ENCODE assay signal across 19 cellular contexts in genomic region chr6:4345543-4345942, GRCh38.
A peak's percentile ranks its signal among the peaks of the same experiment; 100 is the strongest.
DNase-seq lines count a peak whose midpoint lies in the region; ATAC-seq, FAIRE-seq and TF ChIP-seq lines count a peak whose summit lies in the region.
"Had no signal": no experiment of that assay in that cellular context is flagged by ENCODE, and none has a peak within 500 bp of the region (broad histone marks: within the 10 kb centered on the region; RNA-seq: fewer than 3 reads in every experiment).

No MANE protein-coding gene starts in this region.

- POLR2A ChIA-PET in H1 (lab: Charles Lee; ENCODE audit: partially characterized antibody): no interaction called here

- peaks cover 8% of the 10 kb centered on the region for H3K27me3 Mint-ChIP-seq in type B pancreatic cell

- CTCF ChIA-PET in H1 (lab: Charles Lee; ENCODE audit: partially characterized antibody): interaction anchor here (0.6 kb wide), 1 partner anchor 301 kb away, joined by 4 read pairs; no protein-coding TSS in a partner anchor

- 98% methylated on average over 3 of the region's 3 CpGs; no CpG with 5 or more reads in 1 of the 2 experiments for WGBS in H1 (ENCODE audit: extremely low coverage in 1 of 2, insufficient coverage in 1 of 2, insufficient read length in 1 of 2, insufficient replicate concordance in 2 of 2, low coverage in 1 of 2, low lambda C conversion rate in 2 of 2, missing lambda C conversion rate in 1 of 2), 2 experiments

- H2AFZ ChIP-seq in H1 (ENCODE audit: low read length): peak overlapping the region; percentile 24

- TF ChIP-seq POLR2A in H1 (IDR thresholded peaks at IDR 0.05; ENCODE audit: control extremely low read depth in 1 of 2, low read depth in 2 of 2, low read length in 2 of 2): no peak

- H3K4me1 Mint-ChIP-seq in type B pancreatic cell (ENCODE audit: unreplicated experiment): peaks cover 26% of the 10 kb centered on the region

- H3K4ac ChIP-seq in H1 (replicated peaks; ENCODE audit: insufficient read length, low read depth, low read length): no peak overlapping the region

- no peak overlapping the region for H3K4me3 ChIP-seq in right atrium auricular region
- no peak overlapping the region for H3K4me3 ChIP-seq in H1 (ENCODE audit: extremely low read depth in 1 of 4, insufficient read depth in 2 of 4, low read depth in 3 of 4, low read length in 4 of 4)
- H3K4me3 ChIP-seq: Peyer's patch had no signal

- no peak for FAIRE-seq in H1 (lab: Jason Lieb, UNC)
- FAIRE-seq: H54 had no signal

- H3K27ac Mint-ChIP-seq in type B pancreatic cell: no peak overlapping the region
- H3K27ac Mint-ChIP-seq: IgD-negative memory B cell had no signal

- no peak for TF ChIP-seq EP300 in H1 (IDR thresholded peaks at IDR 0.05; ENCODE audit: borderline replicate concordance in 1 of 2, low read depth in 2 of 2, low read length in 2 of 2)

- H4K91ac ChIP-seq in H1 (replicated peaks; ENCODE audit: insufficient read length, low read length): no peak overlapping the region

- TF ChIP-seq CTCF in right atrium auricular region (IDR thresholded peaks at IDR 0.05): no peak
- TF ChIP-seq CTCF in H1 (IDR thresholded peaks at IDR 0.05; ENCODE audit: control extremely low read depth in 1 of 3, insufficient read depth in 1 of 3, low read depth in 1 of 3, low read length in 3 of 3): no peak
- TF ChIP-seq CTCF in type B pancreatic cell (conservative IDR thresholded peaks at IDR 0.05): no peak

- H3K4me3 Mint-ChIP-seq in type B pancreatic cell: no peak overlapping the region
- H3K4me3 Mint-ChIP-seq: CD14-positive monocyte, IgD-negative memory B cell had no signal

- H3K9ac ChIP-seq in H1 (replicated peaks in 1 of 4; ENCODE audit: extremely low read depth in 1 of 4, low read depth in 3 of 4, low read length in 3 of 4): no peak overlapping the region

- H3K18ac ChIP-seq in H1 (ENCODE audit: extremely low read depth, low read length): no peak overlapping the region

- H2BK12ac ChIP-seq in H1 (ENCODE audit: low read depth, low read length): no peak overlapping the region

- TF ChIP-seq RAD21 in H1 (IDR thresholded peaks at IDR 0.05 in 1 of 2, conservative IDR thresholded peaks at IDR 0.05 in 1 of 2; ENCODE audit: low read depth in 2 of 2, low read length in 2 of 2): no peak

- H3K4me1 ChIP-seq in right atrium auricular region (peaks cover 0 to 6% of the 10 kb centered on the region in 2 donors), H1 (replicated peaks in 1 of 4; ENCODE audit: control insufficient read depth in 3 of 4, insufficient read depth in 4 of 4, low read length in 3 of 4) (no peaks in the 10 kb centered on the region)

- no peak overlapping the region for H2BK5ac ChIP-seq in H1 (ENCODE audit: low read depth, low read length)

- intact Hi-C loops in Right ventricle myocardium superior (cut with DNase I): no loop called here

- H3K27ac ChIP-seq in right atrium auricular region: no peak overlapping the region
- no peak overlapping the region for H3K27ac ChIP-seq in H1 (ENCODE audit: low read depth, low read length)
- H3K27ac ChIP-seq: Peyer's patch had no signal

- no peaks in the 10 kb centered on the region for H4K20me1 ChIP-seq in H1 (replicated peaks in 1 of 2; ENCODE audit: control insufficient read depth in 1 of 2, insufficient read depth in 2 of 2, low read length in 2 of 2)

- H2BK120ac ChIP-seq in H1 (replicated peaks; ENCODE audit: low read depth, low read length): no peak overlapping the region

- H2BK15ac ChIP-seq in H1 (ENCODE audit: low read length): no peak overlapping the region

- H2AK5ac ChIP-seq in H1 (ENCODE audit: low read depth, low read length): no peak overlapping the region

- ATAC-seq in Right ventricle myocardium superior (ENCODE audit: poor library complexity): peak; percentile 70
- ATAC-seq in GM21515 (IDR thresholded peaks at IDR 0.05; ENCODE audit: unreplicated experiment): no peak
- ATAC-seq: SK-N-SH treated with all-trans-retinoic acid at 6 μM for 48 hours had no signal

- H3K36me3 ChIP-seq in right atrium auricular region (no peaks in the 10 kb centered on the region), H1 (ENCODE audit: control insufficient read depth in 2 of 4, insufficient read depth in 4 of 4, low read length in 3 of 4) (no peaks in the 10 kb centered on the region)
- H3K36me3 ChIP-seq: Peyer's patch had no signal

- no peaks in the 10 kb centered on the region for H3K27me3 ChIP-seq in right atrium auricular region
- H3K27me3 ChIP-seq in H1 (replicated peaks in 1 of 4; ENCODE audit: control insufficient read depth in 3 of 4, extremely low read depth in 1 of 4, insufficient read depth in 3 of 4, low read length in 3 of 4): peaks cover 0 to 2% (median 0%) of the 10 kb centered on the region in 4 experiments; a peak in 1 of 7 replicates
- H3K27me3 ChIP-seq: Peyer's patch had no signal

- H3K9me3 ChIP-seq in right atrium auricular region: no peaks in the 10 kb centered on the region
- H3K9me3 ChIP-seq in H1 (ENCODE audit: insufficient read depth in 2 of 2, low read depth in 1 of 2, low read length in 1 of 2): no peaks in the 10 kb centered on the region
- H3K9me3 ChIP-seq: Peyer's patch had no signal

- no peak overlapping the region for H4K8ac ChIP-seq in H1 (ENCODE audit: extremely low read depth, insufficient read depth, low read length)

- H2BK20ac ChIP-seq in H1 (ENCODE audit: low read length): peak overlapping the region; percentile 3; the same call in 1 of the 2 replicates

- H3K4me2 ChIP-seq in H1 (ENCODE audit: insufficient read depth in 1 of 2, low read depth in 2 of 2, low read length in 2 of 2): no peak overlapping the region

- H3K9me3 Mint-ChIP-seq in type B pancreatic cell: no peaks in the 10 kb centered on the region
- H3K9me3 Mint-ChIP-seq: IgD-negative memory B cell had no signal

- no peak overlapping the region for H3K23ac ChIP-seq in H1 (ENCODE audit: insufficient read length)

- DNase-seq in Right ventricle myocardium superior (peak; percentile 57), right atrium auricular region (ENCODE audit: low spot score) (no peak), NCI-H2029 (lab: John Stamatoyannopoulos, UW) (peak; percentile 66), H1 (ENCODE audit: low read depth in 1 of 2, low spot score in 2 of 2) (no peak), type B pancreatic cell (ENCODE audit: extremely low spot score, unreplicated experiment) (peak; percentile 27), H4 (ENCODE audit: low spot score) (no peak)
- DNase-seq: ACHN, AML-193, NCI-H1436, NCI-H446, NCI-H774, Peyer's patch, SHP77 treated with DMSO at 0.1 percent for 48 hours, T-helper 1 cell had no signal

- no peak overlapping the region for H3K14ac ChIP-seq in H1 (ENCODE audit: insufficient read length)

- no peak overlapping the region for H3K56ac ChIP-seq in H1 (replicated peaks; ENCODE audit: insufficient read length, low read depth, low read length)

- no peaks in the 10 kb centered on the region for H3K79me1 ChIP-seq in H1 (ENCODE audit: low read depth, low read length)

- H3K36me3 Mint-ChIP-seq in type B pancreatic cell: no peaks in the 10 kb centered on the region
- H3K36me3 Mint-ChIP-seq: CD14-positive monocyte, IgD-negative memory B cell had no signal

- H4K5ac ChIP-seq in H1 (ENCODE audit: insufficient read length, low read depth, low read length): no peak overlapping the region

- H3K79me2 ChIP-seq in H1 (ENCODE audit: control insufficient read depth in 1 of 2, insufficient read depth in 2 of 2, low read length in 2 of 2): no peaks in the 10 kb centered on the region

- H3K23me2 ChIP-seq in H1 (ENCODE audit: low read depth, low read length): no peaks in the 10 kb centered on the region

TF ChIP-seq in H1, 55 proteins besides CTCF, POLR2A, EP300 and RAD21:
- no peak for TF ChIP-seq SIN3A (conservative IDR thresholded peaks at IDR 0.05 in 1 of 2, IDR thresholded peaks at IDR 0.05 in 1 of 2; ENCODE audit: low read depth in 1 of 2, low read length in 2 of 2)
- no peak for TF ChIP-seq KDM4A (IDR thresholded peaks at IDR 0.05; ENCODE audit: low read depth, low read length, severe bottlenecking)
- no peak for TF ChIP-seq GTF2F1 (IDR thresholded peaks at IDR 0.05; ENCODE audit: borderline replicate concordance, low read depth, low read length)
- no peak for TF ChIP-seq ATF3 (IDR thresholded peaks at IDR 0.05; ENCODE audit: insufficient read depth, low read depth, low read length)
TF ChIP-seq in H1: peak in this region for 0.

Comparison
In these comparisons a context has a peak if more than half of its experiments do, and no peak if none do; other contexts are left out.
1. DNase-seq: peak in Right ventricle myocardium superior (single experiment), NCI-H2029 (single experiment) and type B pancreatic cell (single experiment); none in right atrium auricular region (single experiment), H1 (0 of 2) and H4 (single experiment).